11 cellular contexts compared by ENCODE assay signal in the genomic region with DNA sequence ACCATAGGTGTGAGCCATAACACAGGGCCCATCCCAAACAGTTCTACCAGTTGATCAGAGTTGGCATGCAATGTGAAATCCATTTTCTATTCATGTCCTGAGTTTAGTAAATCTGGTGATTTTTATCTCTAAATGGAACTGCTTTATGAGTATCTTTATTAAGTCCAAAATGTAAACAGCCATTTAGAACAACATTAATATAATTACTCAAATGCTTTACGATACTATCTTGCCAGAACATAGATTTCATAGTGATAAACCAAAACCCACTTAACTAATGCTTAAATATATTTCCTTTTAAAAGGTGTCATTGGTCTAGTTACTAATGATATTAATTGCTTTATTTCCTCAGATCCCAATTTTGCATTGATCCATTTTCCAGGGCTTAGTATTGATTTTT.
"Had no signal": no experiment of that assay in that cellular context is flagged by ENCODE, and none has a peak within 500 bp of the region (broad histone marks: within the 10 kb centered on the region; RNA-seq: fewer than 3 reads in every experiment).

No MANE protein-coding gene starts in this region.

- FAIRE-seq: H1, H54 had no signal

- H3K4me1 Mint-ChIP-seq: H9 had no signal

- H3K9me3 ChIP-seq: HAP-1 had no signal

- H3K4me1 ChIP-seq: HAP-1 had no signal

- DNase-seq: GM23248, GOT3, H7, H9, HCEC 1CT, HFFc6 had no signal

- ATAC-seq: GM23338, HCT116 had no signal

- H3K9me3 Mint-ChIP-seq: GM23338, H9, HFFc6 had no signal

- H3K27ac ChIP-seq: GM23248 had no signal

- H3K36me3 ChIP-seq: HAP-1 had no signal

- H2AFZ ChIP-seq: GM23248, GM23338 had no signal

- H3K9ac ChIP-seq: GM23248 had no signal

- H3K4me2 ChIP-seq: GM23338 had no signal

- H3K4me3 ChIP-seq: GM23248, GM23338, HAP-1 had no signal

- H3K27ac Mint-ChIP-seq: GM23338, H9, HFFc6 had no signal

- H3K4me3 Mint-ChIP-seq: GM23338, H9, HFFc6 had no signal
